ENCODE assay signal across 8 cellular contexts in the genomic region with DNA sequence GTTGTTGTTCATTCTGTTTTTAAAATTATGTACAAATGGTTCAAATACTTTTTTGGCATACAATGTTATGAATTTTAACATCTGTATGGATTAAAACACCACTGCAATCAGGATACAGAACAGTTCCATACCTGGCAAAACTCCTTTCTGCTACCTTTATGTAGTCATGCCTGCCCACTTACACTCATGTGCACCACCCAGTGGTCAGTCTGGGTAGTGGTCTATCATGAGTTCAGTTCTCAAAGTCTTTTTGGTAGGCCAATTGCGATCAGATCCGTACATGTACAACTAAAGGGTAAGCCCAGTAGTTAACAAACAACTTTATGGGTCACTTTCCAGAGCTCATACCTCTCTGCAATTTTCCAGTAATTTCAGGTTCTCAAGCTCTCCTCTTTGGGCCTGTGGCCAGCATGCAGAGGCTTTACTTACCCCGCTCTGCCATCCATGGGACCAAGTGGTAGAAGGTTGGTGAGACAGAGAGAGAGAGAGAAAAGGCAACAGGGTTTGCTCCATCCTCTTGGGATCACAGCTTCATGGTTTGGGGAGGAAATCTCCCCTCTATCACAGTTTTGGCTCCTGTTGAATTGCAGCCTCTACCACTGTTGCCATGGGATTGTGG.
DNase-seq lines count a peak whose midpoint lies in the region; FAIRE-seq and TF ChIP-seq lines count a peak whose summit lies in the region.

No MANE protein-coding gene starts in this region.

- peak; percentile 0 for DNase-seq in NCI-H1092 treated with DMSO at 0.1 percent for 48 hours (lab: John Stamatoyannopoulos, UW)
- DNase-seq in NCI-H1092 (lab: John Stamatoyannopoulos, UW), result no peak
- peak; percentile 12 for DNase-seq in H54 (ENCODE audit: insufficient read length, low spot score)
- peak; percentile 75 for DNase-seq in NAMALWA (ENCODE audit: low spot score)
- peak; percentile 33 to 62 for DNase-seq in activated CD4-positive, alpha-beta T cell treated with anti-CD3 and anti-CD28 coated beads for 4 hours
- peak; percentile 37 for DNase-seq in dedifferentiated amniotic fluid mesenchymal stem cell (ENCODE audit: extremely low spot score)
- DNase-seq in lung microvascular endothelial cell (ENCODE audit: low read depth in 2 of 2), result peak; percentile 64 to 78
- peak; percentile 29 to 37 for DNase-seq in stimulated activated CD8-positive, alpha-beta memory T cell treated with anti-CD3 and anti-CD28 coated beads, Interleukin-4, amount 100 ng/mL, for 4 hours (ENCODE audit: low read depth in 2 of 2, low spot score in 1 of 2)

- peak; percentile 94 for FAIRE-seq in H54 (lab: Jason Lieb, UNC)

- no peak for TF ChIP-seq POLR2A in H54 (IDR thresholded peaks at IDR 0.05; ENCODE audit: low read depth, low read length)
